In genomic region chr17:78674595-78675315, GRCh38 we compare ENCODE assay signal across 13 cellular contexts.
DNase-seq lines count a peak whose midpoint lies in the region; ATAC-seq and TF ChIP-seq lines count a peak whose summit lies in the region.
"Had no signal": no experiment of that assay in that cellular context is flagged by ENCODE, and none has a peak within 500 bp of the region (broad histone marks: within the 10 kb centered on the region; RNA-seq: fewer than 3 reads in every experiment).

No MANE protein-coding gene starts in this region.

- H3K27ac ChIP-seq in HCT116 (ENCODE audit: low read depth, low read length) (no peak overlapping the region), RWPE2 (ENCODE audit: poor library complexity, severe bottlenecking) (peak overlapping the region; percentile 20), right atrium auricular region (no peak overlapping the region)
- H3K27ac ChIP-seq: suprapubic skin had no signal

- H3K36me3 ChIP-seq in HCT116 (ENCODE audit: control insufficient read depth in 1 of 2, insufficient read depth in 2 of 2, low read length in 2 of 2) (peaks cover 0 to 28% of the 10 kb centered on the region in 2 experiments; a peak in 2 of 4 replicates), RWPE2 (ENCODE audit: low read depth) (peaks cover 65% of the 10 kb centered on the region), right atrium auricular region (peaks cover 65% of the 10 kb centered on the region)

- no peaks in the 10 kb centered on the region for H3K79me2 ChIP-seq in HCT116 (ENCODE audit: insufficient read depth, low read length)

- no peaks in the 10 kb centered on the region for H3K9me2 ChIP-seq in HCT116 (ENCODE audit: insufficient read depth)

- H3K4me1 ChIP-seq in HCT116 (ENCODE audit: control insufficient read depth in 1 of 2, insufficient read depth in 2 of 2, low read length in 2 of 2) (peaks cover 0 to 11% of the 10 kb centered on the region in 2 experiments; a peak in 1 of 4 replicates), RWPE2 (ENCODE audit: insufficient read depth, poor library complexity, severe bottlenecking) (peaks cover 17% of the 10 kb centered on the region), right atrium auricular region (no peaks in the 10 kb centered on the region)

- H3K9ac ChIP-seq in HCT116 (ENCODE audit: low read length), result no peak overlapping the region

- DNase-seq in DMS79 (lab: John Stamatoyannopoulos, UW), result peak; percentile 43
- no peak for DNase-seq in HCT116 (ENCODE audit: low read depth, low spot score)
- no peak for DNase-seq in RWPE2 (ENCODE audit: low spot score)
- DNase-seq in mesenteric fat pad (ENCODE audit: low spot score), result peak; percentile 86
- no peak for DNase-seq in NCI-H69 (lab: John Stamatoyannopoulos, UW)
- no peak for DNase-seq in stimulated activated CD4-positive, alpha-beta T cell treated with anti-CD3 and anti-CD28 coated beads, Interleukin-2, amount 100 ng/mL, for 48 hours
- no peak for DNase-seq in OCI-M1 (lab: John Stamatoyannopoulos, UW)
- DNase-seq in right atrium auricular region (ENCODE audit: low spot score), result no peak
- DNase-seq: activated CD4-positive, CD25-positive, alpha-beta regulatory T cell; activated T-cell treated with anti-CD3 and anti-CD28 coated beads, Interleukin-2, amount 50 U/mL, for 72 hours; Karpas-422; mammary epithelial cell had no signal

- no peak for TF ChIP-seq RAD21 in HCT116 (IDR thresholded peaks at IDR 0.05; ENCODE audit: low read depth)

- H3K27me3 ChIP-seq in HCT116 (ENCODE audit: insufficient read depth, low read length) (no peaks in the 10 kb centered on the region), RWPE2 (ENCODE audit: insufficient read depth, poor library complexity, severe bottlenecking) (no peaks in the 10 kb centered on the region), right atrium auricular region (no peaks in the 10 kb centered on the region)
- H3K27me3 ChIP-seq: suprapubic skin had no signal

- intact Hi-C loops in HCT116 (cut with micrococcal nuclease), result no loop called here

- peak; percentile 20; the same call in 1 of the 2 replicates for ATAC-seq in HCT116
- ATAC-seq in RWPE2 (ENCODE audit: low read depth), result peak; percentile 7; the same call in 1 of the 3 replicates
- ATAC-seq: activated T-cell treated with anti-CD3 and anti-CD28 coated beads, Interleukin-2, amount 50 U/mL, for 72 hours had no signal

- no peak overlapping the region for H3K4me2 ChIP-seq in HCT116 (ENCODE audit: low read length)

- TF ChIP-seq CTCF in HCT116 (IDR thresholded peaks at IDR 0.05 in 2 of 3, conservative IDR thresholded peaks at IDR 0.05 in 1 of 3; ENCODE audit: borderline replicate concordance in 1 of 3, insufficient read depth in 1 of 3, low read depth in 2 of 3, low read length in 2 of 3) (0 out of 6 replicates have a peak, but pooled peaks of 1 of the 3 experiments have one; percentile 5), RWPE2 (IDR thresholded peaks at IDR 0.05; ENCODE audit: poor library complexity, severe bottlenecking) (no peak), right atrium auricular region (IDR thresholded peaks at IDR 0.05) (no peak)

- H3K4me3 ChIP-seq in HCT116 (replicated peaks in 1 of 2; ENCODE audit: low read depth in 1 of 2, low read length in 2 of 2) (no peak overlapping the region), RWPE2 (ENCODE audit: severe bottlenecking) (no peak overlapping the region), right atrium auricular region (no peak overlapping the region)
- H3K4me3 ChIP-seq: suprapubic skin had no signal

- H4K20me1 ChIP-seq in HCT116 (ENCODE audit: insufficient read depth), result no peaks in the 10 kb centered on the region

- BruUV-seq in HCT116 (replicated peaks; lab: Mats Ljungman, UMichigan), result no TSS peak

- H3K9me3 ChIP-seq in HCT116 (ENCODE audit: control insufficient read depth in 1 of 2, insufficient read depth in 1 of 2, low read depth in 1 of 2, low read length in 2 of 2) (no peaks in the 10 kb centered on the region), RWPE2 (ENCODE audit: severe bottlenecking) (no peaks in the 10 kb centered on the region), right atrium auricular region (no peaks in the 10 kb centered on the region)
- H3K9me3 ChIP-seq: suprapubic skin had no signal

- POLR2A ChIA-PET in HCT116 (lab: Charles Lee), result no interaction called here

- no peak for TF ChIP-seq POLR2A in HCT116 (IDR thresholded peaks at IDR 0.05; ENCODE audit: borderline replicate concordance, extremely low read depth, insufficient read depth, insufficient read length)

- RAD21 ChIA-PET in HCT116 (lab: Charles Lee; ENCODE audit: low non-redundant PET in 1 of 2, low total read pairs in 2 of 2, uncharacterized antibody in 2 of 2, unreplicated experiment in 2 of 2), result no interaction called here

- H2AFZ ChIP-seq in HCT116 (ENCODE audit: low read depth, low read length, poor library complexity, severe bottlenecking), result no peak overlapping the region

- CTCF ChIA-PET in HCT116 (lab: Charles Lee), result interaction anchor here (0.9 kb wide), 1 partner anchor 14 kb away, joined by 3 read pairs; no protein-coding TSS in a partner anchor

TF ChIP-seq in HCT116, 20 proteins besides CTCF, POLR2A, EP300 and RAD21:
- TF ChIP-seq, protein P1, sequence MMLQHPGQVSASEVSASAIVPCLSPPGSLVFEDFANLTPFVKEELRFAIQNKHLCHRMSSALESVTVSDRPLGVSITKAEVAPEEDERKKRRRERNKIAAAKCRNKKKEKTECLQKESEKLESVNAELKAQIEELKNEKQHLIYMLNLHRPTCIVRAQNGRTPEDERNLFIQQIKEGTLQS (IDR thresholded peaks at IDR 0.05), result no peak
- no peak for TF ChIP-seq SRF (IDR thresholded peaks at IDR 0.05; ENCODE audit: low read depth)
- TF ChIP-seq, protein P2, sequence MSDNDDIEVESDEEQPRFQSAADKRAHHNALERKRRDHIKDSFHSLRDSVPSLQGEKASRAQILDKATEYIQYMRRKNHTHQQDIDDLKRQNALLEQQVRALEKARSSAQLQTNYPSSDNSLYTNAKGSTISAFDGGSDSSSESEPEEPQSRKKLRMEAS (IDR thresholded peaks at IDR 0.05), result no peak
- TF ChIP-seq REST (IDR thresholded peaks at IDR 0.05; ENCODE audit: low read depth), result no peak
- no peak for TF ChIP-seq CEBPB (IDR thresholded peaks at IDR 0.05; ENCODE audit: low read depth)
- TF ChIP-seq EZH2 (IDR thresholded peaks at IDR 0.05), result no peak
- no peak for TF ChIP-seq ELF1 (IDR thresholded peaks at IDR 0.05; ENCODE audit: borderline replicate concordance, low read depth)
- TF ChIP-seq TCF7L2 (IDR thresholded peaks at IDR 0.05; ENCODE audit: borderline replicate concordance, extremely low read depth, insufficient read depth, insufficient read length), result no peak
- TF ChIP-seq YY1 (IDR thresholded peaks at IDR 0.05; ENCODE audit: extremely low read depth, insufficient replicate concordance, low read depth, low read length), result no peak
- TF ChIP-seq FOSL1 (IDR thresholded peaks at IDR 0.05; ENCODE audit: low read depth), result no peak
- TF ChIP-seq, protein P3, sequence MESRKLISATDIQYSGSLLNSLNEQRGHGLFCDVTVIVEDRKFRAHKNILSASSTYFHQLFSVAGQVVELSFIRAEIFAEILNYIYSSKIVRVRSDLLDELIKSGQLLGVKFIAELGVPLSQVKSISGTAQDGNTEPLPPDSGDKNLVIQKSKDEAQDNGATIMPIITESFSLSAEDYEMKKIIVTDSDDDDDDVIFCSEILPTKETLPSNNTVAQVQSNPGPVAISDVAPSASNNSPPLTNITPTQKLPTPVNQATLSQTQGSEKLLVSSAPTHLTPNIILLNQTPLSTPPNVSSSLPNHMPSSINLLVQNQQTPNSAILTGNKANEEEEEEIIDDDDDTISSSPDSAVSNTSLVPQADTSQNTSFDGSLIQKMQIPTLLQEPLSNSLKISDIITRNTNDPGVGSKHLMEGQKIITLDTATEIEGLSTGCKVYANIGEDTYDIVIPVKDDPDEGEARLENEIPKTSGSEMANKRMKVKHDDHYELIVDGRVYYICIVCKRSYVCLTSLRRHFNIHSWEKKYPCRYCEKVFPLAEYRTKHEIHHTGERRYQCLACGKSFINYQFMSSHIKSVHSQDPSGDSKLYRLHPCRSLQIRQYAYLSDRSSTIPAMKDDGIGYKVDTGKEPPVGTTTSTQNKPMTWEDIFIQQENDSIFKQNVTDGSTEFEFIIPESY (IDR thresholded peaks at IDR 0.05; ENCODE audit: extremely low read depth, insufficient replicate concordance, low read length), result no peak
- no peak for TF ChIP-seq EGR1 (IDR thresholded peaks at IDR 0.05; ENCODE audit: low read depth)
- TF ChIP-seq SIN3A (IDR thresholded peaks at IDR 0.05; ENCODE audit: low read depth), result no peak
- TF ChIP-seq EZH2phosphoT487 (IDR thresholded peaks at IDR 0.05; ENCODE audit: borderline replicate concordance), result no peak
- no peak for TF ChIP-seq ZNF274 (IDR thresholded peaks at IDR 0.05; ENCODE audit: low read depth, low read length)
- TF ChIP-seq POLR2AphosphoS5 (IDR thresholded peaks at IDR 0.05; ENCODE audit: low read depth, low read length), result no peak

Comparison
In these comparisons a context has a peak if more than half of its experiments do, and no peak if none do; other contexts are left out.
1. DNase-seq: peak in DMS79 (single experiment) and mesenteric fat pad (single experiment); none in HCT116 (single experiment), RWPE2 (single experiment), NCI-H69 (single experiment), stimulated activated CD4-positive, alpha-beta T cell treated with anti-CD3 and anti-CD28 coated beads, Interleukin-2, amount 100 ng/mL, for 48 hours (0 of 2), OCI-M1 (single experiment) and right atrium auricular region (single experiment).